Comparison of ENCODE assay signal across 16 cellular contexts in the genomic region with DNA sequence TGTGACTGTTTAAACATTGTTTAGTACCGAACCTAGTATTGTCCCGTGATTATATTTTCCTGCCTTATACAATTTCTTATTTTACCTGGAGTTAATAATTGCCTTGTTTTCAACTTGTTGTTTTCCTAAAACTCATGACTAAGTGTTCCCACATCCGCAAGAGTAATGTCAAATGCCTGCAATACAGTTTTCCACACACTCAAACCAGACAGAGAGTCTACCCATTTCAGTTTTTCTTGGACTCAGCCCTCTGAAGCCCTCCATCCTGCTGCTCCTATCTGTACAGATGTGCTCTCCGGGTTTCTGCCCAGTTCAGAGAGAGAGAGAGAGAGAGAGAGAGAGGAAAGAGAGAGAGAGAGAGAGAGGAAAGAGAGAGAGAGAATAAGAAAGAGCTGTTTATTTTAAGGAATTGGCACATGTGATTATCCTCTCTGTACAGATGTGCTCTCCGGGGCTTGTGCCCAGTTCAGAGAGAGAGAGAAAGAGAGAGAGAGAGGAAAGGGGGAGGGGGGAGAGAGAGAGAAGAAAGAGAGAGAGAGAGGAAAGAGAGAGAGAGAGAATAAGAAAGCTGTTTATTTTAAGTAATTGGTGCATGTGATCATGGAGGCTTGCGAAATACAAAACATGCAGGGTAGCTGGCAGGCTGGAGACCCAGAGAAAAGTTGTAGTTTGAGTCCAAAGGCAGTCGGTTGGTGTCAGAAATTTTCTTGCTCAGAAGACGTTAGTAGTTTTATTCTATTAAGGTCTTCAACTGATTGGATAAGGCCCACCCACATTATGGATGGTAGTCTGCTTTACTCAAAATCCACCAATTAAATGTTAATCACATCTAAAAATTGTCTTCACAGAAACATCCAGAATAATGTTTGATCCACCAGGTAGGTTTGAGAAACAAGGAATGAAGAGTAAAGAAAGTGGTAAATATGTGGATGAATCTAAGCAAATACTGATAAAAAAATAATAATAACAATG.
A peak's percentile ranks its signal among the peaks of the same experiment; 100 is the strongest.
DNase-seq lines count a peak whose midpoint lies in the region; ATAC-seq and TF ChIP-seq lines count a peak whose summit lies in the region.
"Had no signal": no experiment of that assay in that cellular context is flagged by ENCODE, and none has a peak within 500 bp of the region (broad histone marks: within the 10 kb centered on the region; RNA-seq: fewer than 3 reads in every experiment).

No MANE protein-coding gene starts in this region.

- no peak overlapping the region for H2BK20ac ChIP-seq in IMR-90 (ENCODE audit: low read depth, low read length)

- no peak overlapping the region for H2AK5ac ChIP-seq in IMR-90 (ENCODE audit: low read depth, low read length)

- H3K9me1 ChIP-seq in IMR-90 (ENCODE audit: insufficient read depth, low read length) = no peaks in the 10 kb centered on the region

- H4K91ac ChIP-seq in IMR-90 (ENCODE audit: insufficient read depth, low read depth, low read length) = no peak overlapping the region

- no peak for TF ChIP-seq CTCF in IMR-90 (conservative IDR thresholded peaks at IDR 0.05; ENCODE audit: low read depth, low read length)
- TF ChIP-seq CTCF in choroid plexus epithelial cell (conservative IDR thresholded peaks at IDR 0.05; ENCODE audit: low read depth, low read length) = no peak
- TF ChIP-seq CTCF in thyroid gland (IDR thresholded peaks at IDR 0.05) = peak in 4 of 6 experiments; percentile 24 to 77 (median 37)
- no peak for TF ChIP-seq CTCF in mucosa of descending colon (IDR thresholded peaks at IDR 0.05)

- H3K9ac ChIP-seq in IMR-90 (ENCODE audit: low read depth, low read length) = no peak overlapping the region

- H3K36me3 ChIP-seq in IMR-90 (ENCODE audit: control insufficient read depth, insufficient read depth, low read length) (no peaks in the 10 kb centered on the region), thyroid gland (no peaks in the 10 kb centered on the region), mucosa of descending colon (ENCODE audit: low read depth) (no peaks in the 10 kb centered on the region)
- H3K36me3 ChIP-seq: adrenal gland, ovary had no signal

- H3K4me3 ChIP-seq in IMR-90 (ENCODE audit: insufficient read depth, low read depth, low read length) = no peak overlapping the region
- H3K4me3 ChIP-seq in choroid plexus epithelial cell (ENCODE audit: low read depth, low read length) = no peak overlapping the region
- no peak overlapping the region for H3K4me3 ChIP-seq in thyroid gland (replicated peaks in 1 of 3)
- H3K4me3 ChIP-seq in mucosa of descending colon = no peak overlapping the region
- H3K4me3 ChIP-seq: adrenal gland, ovary had no signal

- H4K8ac ChIP-seq in IMR-90 (ENCODE audit: low read depth in 2 of 2, low read length in 2 of 2) = no peak overlapping the region

- H3K9me3 ChIP-seq in IMR-90 (ENCODE audit: control insufficient read depth, insufficient read depth, low read length) = no peaks in the 10 kb centered on the region
- no peaks in the 10 kb centered on the region for H3K9me3 ChIP-seq in thyroid gland
- H3K9me3 ChIP-seq in mucosa of descending colon = no peaks in the 10 kb centered on the region
- H3K9me3 ChIP-seq: adrenal gland, ovary had no signal

- TF ChIP-seq POLR2A in IMR-90 (IDR thresholded peaks at IDR 0.05; ENCODE audit: low read depth, low read length) (no peak), thyroid gland (IDR thresholded peaks at IDR 0.05) (no peak)

- H2AK9ac ChIP-seq in IMR-90 (replicated peaks; ENCODE audit: low read depth, low read length, poor library complexity) = no peak overlapping the region

- no peak overlapping the region for H3K56ac ChIP-seq in IMR-90 (ENCODE audit: extremely low read depth, insufficient read depth, low read length)

- H4K20me1 ChIP-seq in IMR-90 (ENCODE audit: insufficient read depth, low read length) = no peaks in the 10 kb centered on the region

- no peaks in the 10 kb centered on the region for H3K79me1 ChIP-seq in IMR-90 (ENCODE audit: low read depth in 1 of 2, low read length in 2 of 2)

- H2BK120ac ChIP-seq in IMR-90 (ENCODE audit: low read depth, low read length) = no peak overlapping the region

- in situ Hi-C loops in IMR-90 (cut with MboI; ENCODE audit: low sequenced_read_pairs) = no loop called here

- BruUV-seq in IMR-90 (replicated peaks; lab: Mats Ljungman, UMichigan) = no TSS peak

- no peak overlapping the region for H2BK15ac ChIP-seq in IMR-90 (ENCODE audit: low read depth, low read length)

- CTCF ChIA-PET in IMR-90 (lab: Yijun Ruan, JAX) = interaction anchor here (0.6 to 0.7 kb wide), 2 partner anchors 10 to 35 kb away, joined by 3 to 5 read pairs; no protein-coding TSS in a partner anchor

- peaks cover 3% of the 10 kb centered on the region; the same call in 1 of the 2 replicates for H3K27me3 ChIP-seq in IMR-90 (ENCODE audit: control insufficient read depth, insufficient read depth, low read length)
- no peaks in the 10 kb centered on the region for H3K27me3 ChIP-seq in thyroid gland
- H3K27me3 ChIP-seq: adrenal gland, ovary had no signal

- ATAC-seq in IMR-90 (ENCODE audit: low read depth) (no peak), mucosa of descending colon (no peak), GM21576 (IDR thresholded peaks at IDR 0.05; ENCODE audit: unreplicated experiment) (no peak)
- ATAC-seq: CD8-positive, alpha-beta T cell had no signal

- POLR2A ChIA-PET in IMR-90 (lab: Charles Lee; ENCODE audit: unreplicated experiment) = no interaction called here

- intact Hi-C loops in IMR-90 (cut with micrococcal nuclease) = no loop called here
- intact Hi-C loops in thyroid gland (cut with DNase I) = no loop called here
- intact Hi-C loops in mucosa of descending colon (cut with DNase I, micrococcal nuclease) = no loop called here

- no peak for TF ChIP-seq RAD21 in IMR-90 (IDR thresholded peaks at IDR 0.05; ENCODE audit: low read length)

- no peak overlapping the region for H3K23ac ChIP-seq in IMR-90 (ENCODE audit: low read depth, low read length)

- 47% methylated on average over 2 of the region's 8 CpGs; no CpG with 5 or more reads in 1 of the 2 experiments for WGBS in IMR-90 (ENCODE audit: extremely low coverage in 2 of 2, insufficient read length in 1 of 2), 2 experiments
- 71 to 72% methylated on average over 8 of the region's 8 CpGs for WGBS in thyroid gland, 2 donors

- H2AFZ ChIP-seq in IMR-90 (replicated peaks; ENCODE audit: low read length, poor library complexity) = no peak overlapping the region

- H2BK5ac ChIP-seq in IMR-90 (ENCODE audit: low read depth, low read length, poor library complexity, severe bottlenecking) = no peak overlapping the region

- H3K4me1 ChIP-seq in IMR-90 (ENCODE audit: control insufficient read depth, insufficient read depth, low read length) (no peaks in the 10 kb centered on the region), thyroid gland (no peaks in the 10 kb centered on the region), mucosa of descending colon (ENCODE audit: low read depth) (no peaks in the 10 kb centered on the region)
- H3K4me1 ChIP-seq: adrenal gland had no signal

- H3K27ac ChIP-seq in IMR-90 (ENCODE audit: insufficient read depth, low read length) (no peak overlapping the region), thyroid gland (no peak overlapping the region)
- H3K27ac ChIP-seq: adrenal gland, ovary, RWPE1 had no signal

- H3K4me2 ChIP-seq in IMR-90 (ENCODE audit: low read depth, low read length) = no peak overlapping the region; the same call in 1 of the 2 replicates

- H4K5ac ChIP-seq in IMR-90 (ENCODE audit: low read depth, low read length) = no peak overlapping the region

- dilution Hi-C loops in IMR-90 (cut with HindIII; ENCODE audit: low sequenced_read_pairs, unreplicated experiment) = no loop called here

- H3K4ac ChIP-seq in IMR-90 (ENCODE audit: low read depth, low read length) = no peak overlapping the region

- no peak overlapping the region for H3K14ac ChIP-seq in IMR-90 (replicated peaks; ENCODE audit: low read depth, low read length)

- DNase-seq in IMR-90 (no peak), choroid plexus epithelial cell (ENCODE audit: low read depth) (peak; percentile 51), kidney tubule cell (ENCODE audit: low spot score) (peak; percentile 56), thyroid gland (no peak), mucosa of descending colon (no peak), SW 1271 (lab: John Stamatoyannopoulos, UW) (no peak)
- DNase-seq: activated CD4-positive, alpha-beta T cell treated with anti-CD3 and anti-CD28 coated beads, Interleukin-2, amount 10 ng/mL, durations not matched to agents 24 days and 14 days; activated T-cell treated with anti-CD3 and anti-CD28 coated beads, Interleukin-2, amount 50 U/mL, for 24 hours; adrenal gland; CD8-positive, alpha-beta T cell; MM.1S; NCI-H748 treated with DMSO at 0.1 percent for 48 hours; stimulated activated CD4-positive, alpha-beta T cell treated with anti-CD3 and anti-CD28 coated beads, Interleukin-12 subunit alpha, Interleukin-12 subunit beta, amount 100 ng/mL, for 4 hours had no signal

- H3K18ac ChIP-seq in IMR-90 (ENCODE audit: low read depth, low read length) = no peak overlapping the region

TF ChIP-seq in IMR-90, 13 proteins besides CTCF, POLR2A, EP300 and RAD21:
- peak; percentile 39; the same call in 1 of the 2 replicates for TF ChIP-seq CEBPB (IDR thresholded peaks at IDR 0.05; ENCODE audit: low read depth, low read length)
- TF ChIP-seq, protein P1, sequence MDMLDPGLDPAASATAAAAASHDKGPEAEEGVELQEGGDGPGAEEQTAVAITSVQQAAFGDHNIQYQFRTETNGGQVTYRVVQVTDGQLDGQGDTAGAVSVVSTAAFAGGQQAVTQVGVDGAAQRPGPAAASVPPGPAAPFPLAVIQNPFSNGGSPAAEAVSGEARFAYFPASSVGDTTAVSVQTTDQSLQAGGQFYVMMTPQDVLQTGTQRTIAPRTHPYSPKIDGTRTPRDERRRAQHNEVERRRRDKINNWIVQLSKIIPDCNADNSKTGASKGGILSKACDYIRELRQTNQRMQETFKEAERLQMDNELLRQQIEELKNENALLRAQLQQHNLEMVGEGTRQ (IDR thresholded peaks at IDR 0.05; ENCODE audit: low read depth, low read length) = no peak

Comparison
In these comparisons a context has a peak if more than half of its experiments do, and no peak if none do; other contexts are left out.
1. DNase-seq: peak in choroid plexus epithelial cell (single experiment) and kidney tubule cell (single experiment); none in IMR-90 (single experiment), thyroid gland (0 of 2), mucosa of descending colon (0 of 3) and SW 1271 (0 of 2).
2. CTCF ChIP-seq: peak in thyroid gland (4 of 6); none in IMR-90 (single experiment), choroid plexus epithelial cell (single experiment) and mucosa of descending colon (single experiment).